Comparison of ENCODE assay signal across 14 cellular contexts in genomic region chr11:24949406-24949805, GRCh38.
DNase-seq lines count a peak whose midpoint lies in the region; ATAC-seq and TF ChIP-seq lines count a peak whose summit lies in the region.
"Had no signal": no experiment of that assay in that cellular context is flagged by ENCODE, and none has a peak within 500 bp of the region (broad histone marks: within the 10 kb centered on the region; RNA-seq: fewer than 3 reads in every experiment).

No MANE protein-coding gene starts in this region.

- DNase-seq in COLO668 (lab: John Stamatoyannopoulos, UW; ENCODE audit: unreplicated experiment) (peak; percentile 3), DMS53 treated with DMSO at 0.1 percent for 48 hours (lab: John Stamatoyannopoulos, UW; ENCODE audit: unreplicated experiment) (peak; percentile 80), NCI-H345 treated with DMSO at 0.1 percent for 48 hours (lab: John Stamatoyannopoulos, UW; ENCODE audit: unreplicated experiment) (peak; percentile 51), epithelial cell of esophagus (ENCODE audit: low read depth) (peak; percentile 2), retina (no peak)
- DNase-seq in naive thymus-derived CD8-positive, alpha-beta T cell, result no peak
- DNase-seq: CD8-positive, alpha-beta T cell; COR-L47; DMS 273 treated with DMSO at 0.1 percent for 48 hours; DMS79; GDM1; H9 had no signal

- peaks cover 0 to 31% (median 4%) of the 10 kb centered on the region in 9 donors for H3K9me3 Mint-ChIP-seq in naive thymus-derived CD8-positive, alpha-beta T cell
- H3K9me3 Mint-ChIP-seq: H9 had no signal

- no peak overlapping the region for H3K4me3 Mint-ChIP-seq in naive thymus-derived CD8-positive, alpha-beta T cell
- H3K4me3 Mint-ChIP-seq: B cell; CD8-positive, alpha-beta T cell; H9 had no signal

- H3K27me3 Mint-ChIP-seq in naive thymus-derived CD8-positive, alpha-beta T cell, result no peaks in the 10 kb centered on the region
- H3K27me3 Mint-ChIP-seq: B cell had no signal

- H3K36me3 Mint-ChIP-seq in naive thymus-derived CD8-positive, alpha-beta T cell, result no peaks in the 10 kb centered on the region
- H3K36me3 Mint-ChIP-seq: CD8-positive, alpha-beta T cell had no signal

- no peak overlapping the region for H3K4me3 ChIP-seq in epithelial cell of esophagus (ENCODE audit: low read length)
- H3K4me3 ChIP-seq: BLaER1 treated with 17β-estradiol and CSF1 and Interleukin-3, amounts not matched to agents 10 nM and 100 nM had no signal

- no peak for TF ChIP-seq CTCF in epithelial cell of esophagus (IDR thresholded peaks at IDR 0.05; ENCODE audit: insufficient read depth, low read depth, low read length, missing control alignments)

- peaks cover 0 to 2% (median 0%) of the 10 kb centered on the region in 4 donors for H3K4me1 Mint-ChIP-seq in naive thymus-derived CD8-positive, alpha-beta T cell
- H3K4me1 Mint-ChIP-seq: B cell had no signal

- no peak for ATAC-seq in naive thymus-derived CD8-positive, alpha-beta T cell
- ATAC-seq: CD8-positive, alpha-beta T cell had no signal

- H3K27ac Mint-ChIP-seq in naive thymus-derived CD8-positive, alpha-beta T cell, result no peak overlapping the region
- H3K27ac Mint-ChIP-seq: B cell; CD8-positive, alpha-beta T cell; H9 had no signal

- POLR2A ChIA-PET in naive thymus-derived CD8-positive, alpha-beta T cell (lab: Charles Lee), result no interaction called here

Comparison
In these comparisons a context has a peak if more than half of its experiments do, and no peak if none do; other contexts are left out.
1. DNase-seq: peak in COLO668 (single experiment), DMS53 treated with DMSO at 0.1 percent for 48 hours (single experiment), NCI-H345 treated with DMSO at 0.1 percent for 48 hours (single experiment) and epithelial cell of esophagus (single experiment); none in retina (single experiment) and naive thymus-derived CD8-positive, alpha-beta T cell (0 of 10).